ENCODE assay signal across 8 cellular contexts in the genomic region with DNA sequence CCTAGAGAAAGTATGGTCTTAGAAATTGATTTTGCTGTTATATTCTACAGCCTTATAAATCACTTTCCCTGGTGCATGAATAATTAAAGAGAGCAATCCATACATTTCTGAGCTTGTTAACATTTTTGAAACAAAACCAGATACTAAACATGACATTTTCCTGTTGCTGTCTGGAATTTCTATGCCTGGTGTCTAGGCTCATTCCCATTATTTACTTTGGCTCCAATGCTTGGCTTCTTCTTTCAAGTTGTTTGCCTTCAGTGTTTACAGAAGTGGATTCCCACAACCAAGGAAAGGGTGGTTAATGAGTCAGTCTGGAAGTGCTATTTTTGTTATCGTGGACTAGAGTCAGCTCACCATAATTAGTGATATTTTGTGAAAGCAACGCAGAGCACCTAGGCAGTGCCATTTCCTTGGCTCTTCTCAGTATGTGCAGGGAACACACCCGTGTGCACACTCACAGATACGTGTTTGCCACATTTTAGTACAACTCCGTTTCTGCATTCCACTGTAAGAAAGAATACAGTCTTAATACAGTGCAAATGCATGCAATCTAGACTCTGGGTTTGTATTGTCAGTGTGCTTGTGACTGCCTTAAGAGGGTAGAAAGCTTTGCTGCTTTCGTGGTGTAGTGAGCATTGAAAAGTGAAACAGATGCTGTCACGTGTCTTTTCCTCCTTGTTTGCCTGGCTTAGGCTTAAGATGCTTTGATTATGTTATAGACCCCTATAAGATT.
DNase-seq lines count a peak whose midpoint lies in the region; ATAC-seq and TF ChIP-seq lines count a peak whose summit lies in the region.

No MANE protein-coding gene starts in this region.

- DNase-seq in IMR-90 (peak; percentile 86), SW480 (ENCODE audit: low spot score) (peak; percentile 14), right cardiac atrium (no peak), smooth muscle cell (lab: John Stamatoyannopoulos, UW; ENCODE audit: unreplicated experiment) (no peak), RPMI8226 (no peak), anterior cingulate cortex (lab: John Stamatoyannopoulos, UW) (no peak), GM10266 (ENCODE audit: extremely low spot score) (no peak)

- H3K27ac ChIP-seq in IMR-90 (ENCODE audit: insufficient read depth, low read length) (peak overlapping the region; percentile 16; the same call in 1 of the 2 replicates), right cardiac atrium (ENCODE audit: low read length) (peak overlapping the region; percentile 9), smooth muscle cell (ENCODE audit: low read depth) (peak overlapping the region; percentile 81)

- H3K4ac ChIP-seq in IMR-90 (ENCODE audit: low read depth, low read length) = peak overlapping the region; percentile 88

- no peaks in the 10 kb centered on the region for H3K9me3 ChIP-seq in IMR-90 (ENCODE audit: control insufficient read depth, insufficient read depth, low read length)
- no peaks in the 10 kb centered on the region for H3K9me3 ChIP-seq in right cardiac atrium (ENCODE audit: control insufficient read depth, low read length)
- no peaks in the 10 kb centered on the region for H3K9me3 ChIP-seq in smooth muscle cell (replicated peaks; ENCODE audit: low read depth)

- BruUV-seq in IMR-90 (replicated peaks; lab: Mats Ljungman, UMichigan) = no TSS peak

- H2BK120ac ChIP-seq in IMR-90 (ENCODE audit: low read depth, low read length) = peak overlapping the region; percentile 82

- H2AK5ac ChIP-seq in IMR-90 (ENCODE audit: low read depth, low read length) = peak overlapping the region; percentile 88; the same call in 1 of the 2 replicates

- H3K4me2 ChIP-seq in IMR-90 (ENCODE audit: low read depth, low read length) (peak overlapping the region; percentile 78), smooth muscle cell (peak overlapping the region; percentile 57)

- H4K20me1 ChIP-seq in IMR-90 (ENCODE audit: insufficient read depth, low read length) (peaks cover 8% of the 10 kb centered on the region; the same call in 1 of the 2 replicates), smooth muscle cell (ENCODE audit: low read depth) (no peaks in the 10 kb centered on the region)

- H4K91ac ChIP-seq in IMR-90 (ENCODE audit: insufficient read depth, low read depth, low read length) = peak overlapping the region; percentile 68; the same call in 1 of the 2 replicates

- dilution Hi-C loops in IMR-90 (cut with HindIII; ENCODE audit: low sequenced_read_pairs, unreplicated experiment) = no loop called here

- no peak for TF ChIP-seq POLR2A in IMR-90 (IDR thresholded peaks at IDR 0.05; ENCODE audit: low read depth, low read length)

- CTCF ChIA-PET in IMR-90 (lab: Yijun Ruan, JAX) = no interaction called here

- H3K4me1 ChIP-seq in IMR-90 (ENCODE audit: control insufficient read depth, insufficient read depth, low read length) (peaks cover 15% of the 10 kb centered on the region), right cardiac atrium (ENCODE audit: control insufficient read depth, insufficient read depth, low read length) (peaks cover 2% of the 10 kb centered on the region), smooth muscle cell (ENCODE audit: low read depth) (no peaks in the 10 kb centered on the region)

- H3K27me3 ChIP-seq in IMR-90 (ENCODE audit: control insufficient read depth, insufficient read depth, low read length) (no peaks in the 10 kb centered on the region), right cardiac atrium (ENCODE audit: control insufficient read depth, insufficient read depth) (no peaks in the 10 kb centered on the region), smooth muscle cell (ENCODE audit: low read depth) (no peaks in the 10 kb centered on the region)

- H3K79me2 ChIP-seq in smooth muscle cell (ENCODE audit: low read depth) = no peaks in the 10 kb centered on the region

- peak overlapping the region; percentile 25 to 72; a peak in 2 of 4 replicates for H4K8ac ChIP-seq in IMR-90 (ENCODE audit: low read depth in 2 of 2, low read length in 2 of 2)

- no peak for TF ChIP-seq RAD21 in IMR-90 (IDR thresholded peaks at IDR 0.05; ENCODE audit: low read length)

- TF ChIP-seq CTCF in IMR-90 (conservative IDR thresholded peaks at IDR 0.05; ENCODE audit: low read depth, low read length) = no peak
- no peak for TF ChIP-seq CTCF in smooth muscle cell (IDR thresholded peaks at IDR 0.05; ENCODE audit: borderline replicate concordance, insufficient read depth, poor library complexity, severe bottlenecking)
- TF ChIP-seq CTCF in GM10266 (IDR thresholded peaks at IDR 0.05; ENCODE audit: control insufficient read depth, insufficient read depth, low read depth, missing control alignments) = no peak

- H4K5ac ChIP-seq in IMR-90 (ENCODE audit: low read depth, low read length) = peak overlapping the region; percentile 38; the same call in 1 of the 2 replicates

- peak; percentile 77 for ATAC-seq in IMR-90 (ENCODE audit: low read depth)
- peak; percentile 80 to 81 for ATAC-seq in right cardiac atrium
- ATAC-seq in HG03159 (IDR thresholded peaks at IDR 0.05; ENCODE audit: unreplicated experiment) = no peak

- H3K9me1 ChIP-seq in IMR-90 (ENCODE audit: insufficient read depth, low read length) = peaks cover 11% of the 10 kb centered on the region; the same call in 1 of the 2 replicates

- peak overlapping the region; percentile 88 for H2BK5ac ChIP-seq in IMR-90 (ENCODE audit: low read depth, low read length, poor library complexity, severe bottlenecking)

- POLR2A ChIA-PET in IMR-90 (lab: Charles Lee; ENCODE audit: unreplicated experiment) = no interaction called here

- peak overlapping the region; percentile 77 for H2BK20ac ChIP-seq in IMR-90 (ENCODE audit: low read depth, low read length)

- in situ Hi-C loops in IMR-90 (cut with MboI; ENCODE audit: low sequenced_read_pairs) = no loop called here

- WGBS in IMR-90 (ENCODE audit: extremely low coverage in 2 of 2, insufficient read length in 1 of 2), 2 experiments = 67% methylated on average over 1 of the region's 7 CpGs; no CpG with 5 or more reads in 1 of the 2 experiments
- WGBS in right cardiac atrium = 19% methylated on average over 7 of the region's 7 CpGs
- WGBS in smooth muscle cell (ENCODE audit: low lambda C conversion rate) = 33% methylated on average over 7 of the region's 7 CpGs

- H2AK9ac ChIP-seq in IMR-90 (replicated peaks; ENCODE audit: low read depth, low read length, poor library complexity) = no peak overlapping the region

- H3K79me1 ChIP-seq in IMR-90 (ENCODE audit: low read depth in 1 of 2, low read length in 2 of 2) = peaks cover 33 to 44% of the 10 kb centered on the region in 2 experiments

- peak overlapping the region; percentile 70; the same call in 1 of the 2 replicates for H3K14ac ChIP-seq in IMR-90 (replicated peaks; ENCODE audit: low read depth, low read length)

- H3F3A ChIP-seq in smooth muscle cell (ENCODE audit: low read depth) = no peaks in the 10 kb centered on the region

- peak overlapping the region; percentile 30; the same call in 1 of the 2 replicates for H3K9ac ChIP-seq in IMR-90 (ENCODE audit: low read depth, low read length)
- H3K9ac ChIP-seq in smooth muscle cell (ENCODE audit: low read depth) = peak overlapping the region; percentile 4

- peak overlapping the region; percentile 77; the same call in 1 of the 2 replicates for H3K18ac ChIP-seq in IMR-90 (ENCODE audit: low read depth, low read length)

- H3K4me3 ChIP-seq in IMR-90 (ENCODE audit: insufficient read depth, low read depth, low read length) (no peak overlapping the region), right cardiac atrium (ENCODE audit: low read length) (no peak overlapping the region), smooth muscle cell (peak overlapping the region; percentile 16)

- H2BK15ac ChIP-seq in IMR-90 (ENCODE audit: low read depth, low read length) = peak overlapping the region; percentile 31; the same call in 1 of the 3 replicates

- H3K23ac ChIP-seq in IMR-90 (ENCODE audit: low read depth, low read length) = peak overlapping the region; percentile 62

- intact Hi-C loops in IMR-90 (cut with micrococcal nuclease) (loop anchor here (5.0 kb wide), 2 partner anchors 151 to 291 kb away; no protein-coding TSS in a partner anchor), right cardiac atrium (cut with DNase I) (no loop called here)

- H2AFZ ChIP-seq in IMR-90 (replicated peaks; ENCODE audit: low read length, poor library complexity) (no peak overlapping the region), smooth muscle cell (ENCODE audit: low read depth) (no peak overlapping the region)

- peaks cover 41% of the 10 kb centered on the region for H3K36me3 ChIP-seq in IMR-90 (ENCODE audit: control insufficient read depth, insufficient read depth, low read length)
- H3K36me3 ChIP-seq in smooth muscle cell (ENCODE audit: low read depth) = peaks cover under 1% of the 10 kb centered on the region

- H3K56ac ChIP-seq in IMR-90 (ENCODE audit: extremely low read depth, insufficient read depth, low read length) = no peak overlapping the region; the same call in 1 of the 2 replicates

TF ChIP-seq in IMR-90, 13 proteins besides CTCF, POLR2A, EP300 and RAD21:
- TF ChIP-seq SMC3 (IDR thresholded peaks at IDR 0.05; ENCODE audit: low read depth, low read length) (peak; percentile 16; the same call in 1 of the 2 replicates), RFX5 (IDR thresholded peaks at IDR 0.05; ENCODE audit: low read depth, low read length) (no peak), FOS (IDR thresholded peaks at IDR 0.05; ENCODE audit: low read depth, low read length) (peak; percentile 57), BHLHE40 (IDR thresholded peaks at IDR 0.05; ENCODE audit: low read depth, low read length) (peak; percentile 67), CEBPB (IDR thresholded peaks at IDR 0.05; ENCODE audit: low read depth, low read length) (no peak), MXI1 (IDR thresholded peaks at IDR 0.05; ENCODE audit: borderline replicate concordance, low read depth, low read length) (no peak)
- TF ChIP-seq, protein P1, sequence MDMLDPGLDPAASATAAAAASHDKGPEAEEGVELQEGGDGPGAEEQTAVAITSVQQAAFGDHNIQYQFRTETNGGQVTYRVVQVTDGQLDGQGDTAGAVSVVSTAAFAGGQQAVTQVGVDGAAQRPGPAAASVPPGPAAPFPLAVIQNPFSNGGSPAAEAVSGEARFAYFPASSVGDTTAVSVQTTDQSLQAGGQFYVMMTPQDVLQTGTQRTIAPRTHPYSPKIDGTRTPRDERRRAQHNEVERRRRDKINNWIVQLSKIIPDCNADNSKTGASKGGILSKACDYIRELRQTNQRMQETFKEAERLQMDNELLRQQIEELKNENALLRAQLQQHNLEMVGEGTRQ (IDR thresholded peaks at IDR 0.05; ENCODE audit: low read depth, low read length) = peak; percentile 42; the same call in 1 of the 2 replicates

Comparison
In these comparisons a context has a peak if more than half of its experiments do, and no peak if none do; other contexts are left out.
1. DNase-seq: peak in IMR-90 (single experiment) and SW480 (single experiment); none in right cardiac atrium (0 of 3), smooth muscle cell (single experiment), RPMI8226 (single experiment), anterior cingulate cortex (0 of 58) and GM10266 (single experiment).
2. H3K27ac ChIP-seq: peak in every context shown above with its lines; median percentile 81 in smooth muscle cell; 16 in IMR-90; 9 in right cardiac atrium.